In genomic region chr20:20472690-20473274, GRCh38 we compare ENCODE assay signal across 16 cellular contexts.
"Had no signal": no experiment of that assay in that cellular context is flagged by ENCODE, and none has a peak within 500 bp of the region (broad histone marks: within the 10 kb centered on the region; RNA-seq: fewer than 3 reads in every experiment).

No MANE protein-coding gene starts in this region.

- FAIRE-seq: RCC 7860 had no signal

- DNase-seq: KBM-7, NCI-H1092, NCI-H1105 treated with DMSO at 0.1 percent for 48 hours, NCI-H1417 treated with DMSO at 0.1 percent for 48 hours, NCI-H146, NCI-H1694 treated with DMSO at 0.1 percent for 48 hours, NCI-H1930, NCI-H2081, NCI-H2107, NCI-H2227 treated with DMSO at 0.1 percent for 48 hours, NCI-H526 treated with DMSO at 0.1 percent for 48 hours, NCI-H774, RPMI8226, SHP77 treated with DMSO at 0.1 percent for 48 hours, SJCRH30 had no signal
